ENCODE assay signal across 1 cellular context in genomic region chr2:65278450-65279030, GRCh38.
TF ChIP-seq lines count a peak whose summit lies in the region.

No MANE protein-coding gene starts in this region.

TF ChIP-seq in IMR-90, 13 proteins besides CTCF, POLR2A, EP300 and RAD21 (continued from another document):
- no peak for TF ChIP-seq CHD1 (IDR thresholded peaks at IDR 0.05; ENCODE audit: low read depth, low read length)
- no peak for TF ChIP-seq NFE2L2 (IDR thresholded peaks at IDR 0.05; ENCODE audit: low read depth, low read length)
- no peak for TF ChIP-seq BHLHE40 (IDR thresholded peaks at IDR 0.05; ENCODE audit: low read depth, low read length)
- no peak for TF ChIP-seq SMC3 (IDR thresholded peaks at IDR 0.05; ENCODE audit: low read depth, low read length)
